Comparison of ENCODE assay signal across 15 cellular contexts in genomic region chr12:1054103-1054838, GRCh38.
A peak's percentile ranks its signal among the peaks of the same experiment; 100 is the strongest.
DNase-seq lines count a peak whose midpoint lies in the region; ATAC-seq and TF ChIP-seq lines count a peak whose summit lies in the region.
"Had no signal": no experiment of that assay in that cellular context is flagged by ENCODE, and none has a peak within 500 bp of the region (broad histone marks: within the 10 kb centered on the region; RNA-seq: fewer than 3 reads in every experiment).

No MANE protein-coding gene starts in this region.

- ATAC-seq in naive thymus-derived CD8-positive, alpha-beta T cell: no peak
- ATAC-seq in GM21447 (IDR thresholded peaks at IDR 0.05; ENCODE audit: unreplicated experiment): no peak
- ATAC-seq in HG02852 (IDR thresholded peaks at IDR 0.05; ENCODE audit: unreplicated experiment): no peak
- ATAC-seq: stimulated activated naive CD8-positive, alpha-beta T cell treated with anti-CD3 and anti-CD28 coated beads, Interleukin-15, amount 100 ng/mL, for 72 hours had no signal

- H3K4me3 Mint-ChIP-seq in naive thymus-derived CD8-positive, alpha-beta T cell: no peak overlapping the region
- H3K4me3 Mint-ChIP-seq: activated CD4-positive, alpha-beta memory T cell treated with anti-CD3 and anti-CD28 coated beads, Interleukin-2, amount 10 ng/mL, durations not matched to agents 7 days and 5 days; activated naive CD8-positive, alpha-beta T cell treated with anti-CD3 and anti-CD28 coated beads, Interleukin-2, amount 10 ng/mL, durations not matched to agents 7 days and 5 days; stimulated activated naive CD8-positive, alpha-beta T cell treated with anti-CD3 and anti-CD28 coated beads, Interleukin-15, amount 100 ng/mL, for 72 hours had no signal

- H3K4me3 ChIP-seq in spleen: no peak overlapping the region

- no peak for TF ChIP-seq POLR2A in spleen (IDR thresholded peaks at IDR 0.05)

- TF ChIP-seq CTCF in spleen (IDR thresholded peaks at IDR 0.05 in 8 of 11, conservative IDR thresholded peaks at IDR 0.05 in 3 of 11): no peak

- H3K4me1 ChIP-seq in spleen: peaks cover 0 to 22% (median 5%) of the 10 kb centered on the region in 6 donors

- peaks cover 0 to 17% (median 15%) of the 10 kb centered on the region in 8 donors for H3K9me3 ChIP-seq in spleen

- DNase-seq in COR-L47 (lab: John Stamatoyannopoulos, UW) (peak; percentile 38), NCI-H69 (lab: John Stamatoyannopoulos, UW) (peak; percentile 70), foreskin melanocyte (peak; percentile 80), spleen (no peak), germinal center (ENCODE audit: low spot score) (no peak)
- DNase-seq in naive thymus-derived CD8-positive, alpha-beta T cell: no peak
- DNase-seq: activated CD4-positive, alpha-beta memory T cell treated with anti-CD3 and anti-CD28 coated beads, Interleukin-2, amount 10 ng/mL, durations not matched to agents 7 days and 5 days; activated naive CD8-positive, alpha-beta T cell treated with anti-CD3 and anti-CD28 coated beads, Interleukin-2, amount 10 ng/mL, durations not matched to agents 7 days and 5 days; AML-193; effector memory CD4-positive, alpha-beta T cell; KBM-7; NCI-H510A treated with DMSO at 0.1 percent for 48 hours; stimulated activated naive CD8-positive, alpha-beta T cell treated with anti-CD3 and anti-CD28 coated beads, Interleukin-15, amount 100 ng/mL, for 72 hours had no signal

- WGBS in spleen, 5 donors: 67 to 82% (median 80%) methylated on average over 6 of the region's 6 CpGs

- POLR2A ChIA-PET in naive thymus-derived CD8-positive, alpha-beta T cell (lab: Charles Lee): no interaction called here

- peaks cover 6 to 18% (median 10%) of the 10 kb centered on the region in 4 donors for H3K4me1 Mint-ChIP-seq in naive thymus-derived CD8-positive, alpha-beta T cell
- H3K4me1 Mint-ChIP-seq: activated CD4-positive, alpha-beta memory T cell treated with anti-CD3 and anti-CD28 coated beads, Interleukin-2, amount 10 ng/mL, durations not matched to agents 7 days and 5 days; stimulated activated naive CD8-positive, alpha-beta T cell treated with anti-CD3 and anti-CD28 coated beads, Interleukin-15, amount 100 ng/mL, for 72 hours had no signal

- intact Hi-C loops in spleen (cut with DNase I; ENCODE audit: low total_unique reads): no loop called here

- H3K9me3 Mint-ChIP-seq in naive thymus-derived CD8-positive, alpha-beta T cell: peaks cover 2 to 15% (median 11%) of the 10 kb centered on the region in 9 donors

- no peaks in the 10 kb centered on the region for H3K27me3 Mint-ChIP-seq in naive thymus-derived CD8-positive, alpha-beta T cell
- H3K27me3 Mint-ChIP-seq: activated CD4-positive, alpha-beta memory T cell treated with anti-CD3 and anti-CD28 coated beads, Interleukin-2, amount 10 ng/mL, durations not matched to agents 7 days and 5 days; activated naive CD8-positive, alpha-beta T cell treated with anti-CD3 and anti-CD28 coated beads, Interleukin-2, amount 10 ng/mL, durations not matched to agents 7 days and 5 days; stimulated activated naive CD8-positive, alpha-beta T cell treated with anti-CD3 and anti-CD28 coated beads, Interleukin-15, amount 100 ng/mL, for 72 hours had no signal

- peak overlapping the region in 7 of 10 donors; percentile 9 to 80 (median 34) for H3K27ac Mint-ChIP-seq in naive thymus-derived CD8-positive, alpha-beta T cell
- H3K27ac Mint-ChIP-seq: activated CD4-positive, alpha-beta memory T cell treated with anti-CD3 and anti-CD28 coated beads, Interleukin-2, amount 10 ng/mL, durations not matched to agents 7 days and 5 days; activated naive CD8-positive, alpha-beta T cell treated with anti-CD3 and anti-CD28 coated beads, Interleukin-2, amount 10 ng/mL, durations not matched to agents 7 days and 5 days; stimulated activated naive CD8-positive, alpha-beta T cell treated with anti-CD3 and anti-CD28 coated beads, Interleukin-15, amount 100 ng/mL, for 72 hours had no signal

- peaks cover 14 to 24% (median 16%) of the 10 kb centered on the region in 3 donors for H3K36me3 Mint-ChIP-seq in naive thymus-derived CD8-positive, alpha-beta T cell

- no peaks in the 10 kb centered on the region for H3K36me3 ChIP-seq in spleen

- no peak overlapping the region for H3K27ac ChIP-seq in spleen

- H3K27me3 ChIP-seq in spleen (replicated peaks in 1 of 7): no peaks in the 10 kb centered on the region

Comparison
In these comparisons a context has a peak if more than half of its experiments do, and no peak if none do; other contexts are left out.
1. DNase-seq: peak in COR-L47 (single experiment), NCI-H69 (single experiment) and foreskin melanocyte (single experiment); none in naive thymus-derived CD8-positive, alpha-beta T cell (0 of 10), spleen (single experiment) and germinal center (single experiment).